12 cellular contexts compared by ENCODE assay signal in the genomic region with DNA sequence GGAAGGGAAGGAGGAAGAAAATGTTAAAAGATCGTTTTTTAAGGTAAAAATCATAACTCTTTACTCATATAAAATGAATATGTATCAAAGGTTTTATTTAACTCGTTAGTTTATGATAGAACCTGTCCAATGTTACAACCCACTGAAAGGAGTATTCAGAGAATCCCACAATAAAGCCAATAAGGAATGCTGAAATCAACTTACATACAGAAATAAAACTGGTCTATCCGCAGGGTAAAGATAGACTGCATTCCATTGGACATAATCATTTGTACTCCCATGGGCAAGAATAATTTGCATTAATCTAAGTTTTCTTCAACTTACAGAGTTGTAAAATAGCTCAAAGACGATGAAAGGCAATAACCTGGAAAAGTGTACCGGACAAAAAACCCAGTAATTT. TPM values are rescaled to one million over a fixed set of nuclear protein-coding genes. Genes with fewer than 3 reads are reported as not detected.
DNase-seq lines count a peak whose midpoint lies in the region; ATAC-seq and TF ChIP-seq lines count a peak whose summit lies in the region.
"Had no signal": no experiment of that assay in that cellular context is flagged by ENCODE, and none has a peak within 500 bp of the region (broad histone marks: within the 10 kb centered on the region; RNA-seq: fewer than 3 reads in every experiment).

No MANE protein-coding gene starts in this region.

- H3K36me3 ChIP-seq in HCT116 (ENCODE audit: control insufficient read depth in 1 of 2, insufficient read depth in 2 of 2, low read length in 2 of 2), result no peaks in the 10 kb centered on the region
- H3K36me3 ChIP-seq in kidney epithelial cell (ENCODE audit: control insufficient read depth, insufficient read depth, low read length), result no peaks in the 10 kb centered on the region
- H3K36me3 ChIP-seq in WERI-Rb-1, result no peaks in the 10 kb centered on the region
- H3K36me3 ChIP-seq: vagina had no signal

- peak overlapping the region; percentile 90 for H3K27ac Mint-ChIP-seq in activated naive CD8-positive, alpha-beta T cell treated with anti-CD3 and anti-CD28 coated beads for 36 hours

- H3K9me3 ChIP-seq in AG04450 (ENCODE audit: control insufficient read depth, insufficient read depth, low read length), result peaks cover 10% of the 10 kb centered on the region
- H3K9me3 ChIP-seq in HCT116 (ENCODE audit: control insufficient read depth in 1 of 2, insufficient read depth in 1 of 2, low read depth in 1 of 2, low read length in 2 of 2), result no peaks in the 10 kb centered on the region; a peak in 1 of 4 replicates
- peaks cover 7% of the 10 kb centered on the region for H3K9me3 ChIP-seq in WERI-Rb-1 (ENCODE audit: severe bottlenecking)
- H3K9me3 ChIP-seq: vagina had no signal

- no peaks in the 10 kb centered on the region for H4K20me1 ChIP-seq in HCT116 (ENCODE audit: insufficient read depth)

- no peak for TF ChIP-seq CTCF in AG04450 (IDR thresholded peaks at IDR 0.05; ENCODE audit: low read depth, low read length)
- TF ChIP-seq CTCF in HCT116 (IDR thresholded peaks at IDR 0.05 in 2 of 3, conservative IDR thresholded peaks at IDR 0.05 in 1 of 3; ENCODE audit: borderline replicate concordance in 1 of 3, insufficient read depth in 1 of 3, low read depth in 2 of 3, low read length in 2 of 3), result no peak
- no peak for TF ChIP-seq CTCF in kidney epithelial cell (IDR thresholded peaks at IDR 0.05; ENCODE audit: insufficient read depth, low read length, poor library complexity, severe bottlenecking)
- no peak for TF ChIP-seq CTCF in WERI-Rb-1 (IDR thresholded peaks at IDR 0.05; ENCODE audit: low read depth, low read length)

- H3K9me2 ChIP-seq in HCT116 (ENCODE audit: insufficient read depth), result no peaks in the 10 kb centered on the region

- ATAC-seq in HCT116, result no peak
- ATAC-seq in GM21619 (IDR thresholded peaks at IDR 0.05; ENCODE audit: unreplicated experiment), result no peak
- no peak for ATAC-seq in GM18505 (IDR thresholded peaks at IDR 0.05; ENCODE audit: unreplicated experiment)
- no peak for ATAC-seq in HG02840 (IDR thresholded peaks at IDR 0.05; ENCODE audit: low FRiP score, unreplicated experiment)
- ATAC-seq: natural killer cell treated with Interleukin-12 subunit alpha and Interleukin-12 subunit beta and Interleukin-15 and Interleukin-18, amount 100 ng/mL, for 72 hours had no signal

- H3K27me3 ChIP-seq in AG04450 (ENCODE audit: control insufficient read depth, insufficient read depth, low read length), result peaks cover 15% of the 10 kb centered on the region
- H3K27me3 ChIP-seq in HCT116 (ENCODE audit: insufficient read depth, low read length), result 0 out of 2 replicates have a peak, but pooled peaks cover 3% of the 10 kb centered on the region
- H3K27me3 ChIP-seq in kidney epithelial cell (ENCODE audit: control insufficient read depth, insufficient read depth, low read length), result no peaks in the 10 kb centered on the region
- H3K27me3 ChIP-seq in WERI-Rb-1 (ENCODE audit: insufficient read depth, low read depth, severe bottlenecking), result peaks cover 3% of the 10 kb centered on the region
- H3K27me3 ChIP-seq: vagina had no signal

- H3K9ac ChIP-seq in HCT116 (ENCODE audit: low read length), result peak overlapping the region; percentile 64

- peak overlapping the region; percentile 89 for H3K27ac ChIP-seq in AG04450 (ENCODE audit: low read depth, low read length)
- peak overlapping the region; percentile 69; the same call in 1 of the 2 replicates for H3K27ac ChIP-seq in HCT116 (ENCODE audit: low read depth, low read length)
- no peak overlapping the region for H3K27ac ChIP-seq in WERI-Rb-1
- H3K27ac ChIP-seq: vagina had no signal

- DNase-seq in AG04450 (ENCODE audit: low read depth, low spot score), result no peak
- no peak for DNase-seq in HCT116 (ENCODE audit: low read depth, low spot score)
- no peak for DNase-seq in activated naive CD8-positive, alpha-beta T cell treated with anti-CD3 and anti-CD28 coated beads for 36 hours
- DNase-seq in kidney epithelial cell (ENCODE audit: low read depth), result peak; percentile 51
- no peak for DNase-seq in WERI-Rb-1
- DNase-seq: activated effector memory CD4-positive, alpha-beta T cell treated with anti-CD3 and anti-CD28 coated beads, Interleukin-2, amount 50 U/mL, for 16 hours; H7 had no signal

- peaks cover 20 to 37% of the 10 kb centered on the region in 2 experiments for H3K4me1 ChIP-seq in HCT116 (ENCODE audit: control insufficient read depth in 1 of 2, insufficient read depth in 2 of 2, low read length in 2 of 2)
- H3K4me1 ChIP-seq: vagina had no signal

- intact Hi-C loops in HCT116 (cut with micrococcal nuclease), result loop anchor here (2.0 to 10.0 kb wide), 5 partner anchors 62 to 333 kb away; no protein-coding TSS in a partner anchor

- BruUV-seq in HCT116 (replicated peaks; lab: Mats Ljungman, UMichigan), result no TSS peak

- no peaks in the 10 kb centered on the region for H3K79me2 ChIP-seq in HCT116 (ENCODE audit: insufficient read depth, low read length)

- 0 out of 2 replicates have a peak, but pooled peaks have one; percentile 11 for TF ChIP-seq RAD21 in HCT116 (IDR thresholded peaks at IDR 0.05; ENCODE audit: low read depth)

- H2AFZ ChIP-seq in HCT116 (ENCODE audit: low read depth, low read length, poor library complexity, severe bottlenecking), result no peak overlapping the region

- H3K4me1 Mint-ChIP-seq in activated naive CD8-positive, alpha-beta T cell treated with anti-CD3 and anti-CD28 coated beads for 36 hours, result peaks cover 21% of the 10 kb centered on the region

- H3K9me3 Mint-ChIP-seq in activated naive CD8-positive, alpha-beta T cell treated with anti-CD3 and anti-CD28 coated beads for 36 hours, result peaks cover 5% of the 10 kb centered on the region
- H3K9me3 Mint-ChIP-seq: natural killer cell treated with Interleukin-12 subunit alpha and Interleukin-12 subunit beta and Interleukin-15 and Interleukin-18, amount 100 ng/mL, for 72 hours had no signal

- peaks cover 8% of the 10 kb centered on the region for H3K36me3 Mint-ChIP-seq in activated naive CD8-positive, alpha-beta T cell treated with anti-CD3 and anti-CD28 coated beads for 36 hours
- H3K36me3 Mint-ChIP-seq: natural killer cell treated with Interleukin-12 subunit alpha and Interleukin-12 subunit beta and Interleukin-15 and Interleukin-18, amount 100 ng/mL, for 72 hours had no signal

- H3K4me3 ChIP-seq in AG04450 (ENCODE audit: low read depth, low read length) (no peak overlapping the region), HCT116 (replicated peaks in 1 of 2; ENCODE audit: low read depth in 1 of 2, low read length in 2 of 2) (peak overlapping the region; percentile 48 to 57), kidney epithelial cell (ENCODE audit: low read depth, low read length) (no peak overlapping the region), WERI-Rb-1 (ENCODE audit: low read depth, low read length) (no peak overlapping the region)
- H3K4me3 ChIP-seq: vagina had no signal

- peaks cover 11% of the 10 kb centered on the region for H3K27me3 Mint-ChIP-seq in activated naive CD8-positive, alpha-beta T cell treated with anti-CD3 and anti-CD28 coated beads for 36 hours

- peak overlapping the region; percentile 87 for H3K4me3 Mint-ChIP-seq in activated naive CD8-positive, alpha-beta T cell treated with anti-CD3 and anti-CD28 coated beads for 36 hours

- CTCF ChIA-PET in AG04450 (lab: Charles Lee) (interaction anchor here (0.6 to 3.0 kb wide), 5 partner anchors 20 to 319 kb away, joined by 3 to 8 read pairs (median 6); no protein-coding TSS in a partner anchor), HCT116 (lab: Charles Lee) (interaction anchor here (1.5 to 3.8 kb wide), 2 partner anchors 71 to 73 kb away, joined by 5 to 10 read pairs; no protein-coding TSS in a partner anchor)

- peak overlapping the region; percentile 82 for H3K4me2 ChIP-seq in HCT116 (ENCODE audit: low read length)

- RAD21 ChIA-PET in HCT116 (lab: Charles Lee; ENCODE audit: low non-redundant PET in 1 of 2, low total read pairs in 2 of 2, uncharacterized antibody in 2 of 2, unreplicated experiment in 2 of 2), result interaction anchor here in 1 of 2 experiments (0.6 kb wide), 1 partner anchor 459 kb away, joined by 3 read pairs; no protein-coding TSS in a partner anchor

- POLR2A ChIA-PET in AG04450 (lab: Yijun Ruan, JAX), result interaction anchor here (0.8 kb wide), 1 partner anchor 464 kb away, joined by 3 read pairs; no protein-coding TSS in a partner anchor
- POLR2A ChIA-PET in HCT116 (lab: Charles Lee), result interaction anchor here (0.6 kb wide), 1 partner anchor 224 kb away, joined by 8 read pairs; no protein-coding TSS in a partner anchor

- TF ChIP-seq POLR2A in HCT116 (IDR thresholded peaks at IDR 0.05; ENCODE audit: borderline replicate concordance, extremely low read depth, insufficient read depth, insufficient read length) (no peak), GM18505 (IDR thresholded peaks at IDR 0.05; ENCODE audit: borderline replicate concordance, extremely low read depth, insufficient read depth, insufficient read length) (no peak)

TF ChIP-seq in HCT116, 20 proteins besides CTCF, POLR2A, EP300 and RAD21:
- TF ChIP-seq CBX3 (IDR thresholded peaks at IDR 0.05; ENCODE audit: low read depth) (0 out of 2 replicates have a peak, but pooled peaks have one; percentile 4), JUND (IDR thresholded peaks at IDR 0.05) (no peak; the same call in 1 of the 2 replicates), SP1 (IDR thresholded peaks at IDR 0.05; ENCODE audit: low read depth) (0 out of 2 replicates have a peak, but pooled peaks have one; percentile 19)
- TF ChIP-seq, protein P1, sequence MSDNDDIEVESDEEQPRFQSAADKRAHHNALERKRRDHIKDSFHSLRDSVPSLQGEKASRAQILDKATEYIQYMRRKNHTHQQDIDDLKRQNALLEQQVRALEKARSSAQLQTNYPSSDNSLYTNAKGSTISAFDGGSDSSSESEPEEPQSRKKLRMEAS (IDR thresholded peaks at IDR 0.05), result peak; percentile 13; the same call in 1 of the 2 replicates

RNA-seq across cellular contexts. Expression of a gene that starts 17.9 kb away (rescaled TPM):
- polyA plus RNA-seq in AG04450 (2011; rRNA removed), result not detected in 2 replicates
- polyA minus RNA-seq in AG04450 (2011; rRNA and poly(A)+ RNA removed), result not detected in 2 replicates
- total RNA-seq in HCT116 (2021; ENCODE audit: unreplicated experiment), result 0.61 TPM
- polyA plus RNA-seq in HCT116 (2012), result 1.2 and 1.8 TPM in 2 replicates
- not detected for total RNA-seq in activated naive CD8-positive, alpha-beta T cell treated with anti-CD3 and anti-CD28 coated beads for 36 hours
- 6.7 and 8.8 TPM in 2 replicates for total RNA-seq in kidney epithelial cell
- total RNA-seq: natural killer cell treated with Interleukin-12 subunit alpha and Interleukin-12 subunit beta and Interleukin-15 and Interleukin-18, amount 100 ng/mL, for 72 hours; vagina had no signal

RNA-seq across cellular contexts. Expression of a gene that starts 42.7 kb away (rescaled TPM):
- polyA plus RNA-seq in AG04450 (2011; rRNA removed), result 0.02 TPM in 1 of 2 replicates, not detected in the other
- not detected in 2 replicates for polyA minus RNA-seq in AG04450 (2011; rRNA and poly(A)+ RNA removed)
- total RNA-seq in HCT116 (2021; ENCODE audit: unreplicated experiment) (0.15 TPM), kidney epithelial cell (0.67 and 2.1 TPM in 2 replicates)
- not detected in 2 replicates for polyA plus RNA-seq in HCT116 (2012)
- total RNA-seq in activated naive CD8-positive, alpha-beta T cell treated with anti-CD3 and anti-CD28 coated beads for 36 hours, result not detected
- total RNA-seq: H7; natural killer cell treated with Interleukin-12 subunit alpha and Interleukin-12 subunit beta and Interleukin-15 and Interleukin-18, amount 100 ng/mL, for 72 hours had no signal

Comparison
In these comparisons a context has a peak if more than half of its experiments do, and no peak if none do; other contexts are left out.
1. H3K4me3 ChIP-seq: peak in HCT116 (2 of 2); none in AG04450 (single experiment), kidney epithelial cell (single experiment) and WERI-Rb-1 (single experiment).